In the genomic region with DNA sequence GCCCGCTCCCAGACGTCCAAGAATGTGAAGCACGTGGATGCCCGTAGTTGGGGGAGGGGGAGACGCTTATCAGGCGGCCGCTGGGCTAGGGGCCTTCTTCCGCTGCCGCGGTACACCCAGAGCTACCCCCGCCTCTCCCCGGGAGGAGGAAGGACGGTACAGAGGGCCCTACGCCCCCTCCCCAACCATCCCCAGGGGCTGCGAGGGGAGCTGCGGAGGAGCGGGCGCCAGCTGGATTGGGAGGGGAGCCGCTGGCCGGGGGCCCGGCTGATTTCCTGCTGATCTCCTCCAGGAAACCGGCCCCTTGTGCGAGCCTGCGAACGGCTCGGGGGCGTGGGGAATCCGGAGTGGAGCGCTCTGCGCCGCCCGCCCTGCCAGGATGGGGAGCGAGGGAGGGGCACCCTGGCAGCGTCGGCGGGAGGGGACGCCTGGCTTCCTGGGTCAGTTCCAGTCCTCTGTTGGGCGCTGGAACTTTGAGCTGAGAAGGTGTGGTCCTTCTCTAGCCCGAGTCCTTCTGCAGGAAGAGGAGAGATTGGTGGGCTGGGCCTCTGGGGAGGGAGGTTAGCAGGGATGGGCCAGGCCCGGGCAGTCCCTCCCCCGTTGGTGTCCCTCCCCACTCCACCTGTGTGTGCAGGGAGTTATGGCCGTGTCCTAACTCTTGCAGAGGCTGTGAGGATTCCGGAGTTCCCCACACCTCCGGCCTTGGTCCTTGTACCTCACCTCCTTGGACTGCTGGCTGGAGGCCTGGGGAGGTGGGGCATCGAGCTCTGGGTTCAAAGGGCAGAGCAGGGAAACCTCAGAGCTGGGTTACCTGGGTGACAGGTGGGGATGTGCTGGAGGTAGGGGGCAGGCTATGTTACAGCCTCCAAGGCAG, we compare ENCODE assay signal across 8 cellular contexts. TPM values are rescaled to one million over a fixed set of nuclear protein-coding genes. Genes with fewer than 3 reads are reported as not detected.
DNase-seq lines count a peak whose midpoint lies in the region; ATAC-seq lines count a peak whose summit lies in the region.

No MANE protein-coding gene starts in this region.

- H3K27me3 Mint-ChIP-seq in activated naive CD8-positive, alpha-beta T cell treated with anti-CD3 and anti-CD28 coated beads, Interleukin-2, amount 50 U/mL, for 24 hours = no peaks in the 10 kb centered on the region

- H3K23ac ChIP-seq in trophoblast cell (ENCODE audit: low read length) = no peak overlapping the region

- peak overlapping the region; percentile 89 for H3K4me2 ChIP-seq in trophoblast cell (ENCODE audit: low read length)

- peaks cover 72% of the 10 kb centered on the region for H3K4me1 Mint-ChIP-seq in activated naive CD8-positive, alpha-beta T cell treated with anti-CD3 and anti-CD28 coated beads, Interleukin-2, amount 50 U/mL, for 24 hours

- H3K4me1 ChIP-seq in trophoblast cell (ENCODE audit: control insufficient read depth in 1 of 2, insufficient read depth in 2 of 2, low read length in 2 of 2) = peaks cover 42 to 52% of the 10 kb centered on the region in 2 experiments

- peak overlapping the region; percentile 61 for H2BK12ac ChIP-seq in trophoblast cell (ENCODE audit: low read length)

- H3K4me3 Mint-ChIP-seq in activated naive CD8-positive, alpha-beta T cell treated with anti-CD3 and anti-CD28 coated beads, Interleukin-2, amount 50 U/mL, for 24 hours = peak overlapping the region; percentile 70

- peaks cover 18 to 19% of the 10 kb centered on the region in 2 experiments for H3K36me3 ChIP-seq in trophoblast cell (ENCODE audit: control insufficient read depth in 1 of 2, insufficient read depth in 2 of 2, low read length in 2 of 2)

- ATAC-seq in activated naive CD8-positive, alpha-beta T cell treated with anti-CD3 and anti-CD28 coated beads, Interleukin-2, amount 50 U/mL, for 24 hours = no peak
- ATAC-seq in left cardiac atrium (peak; percentile 8 to 20), GM21390 (IDR thresholded peaks at IDR 0.05; ENCODE audit: unreplicated experiment) (no peak), HG02642 (IDR thresholded peaks at IDR 0.05; ENCODE audit: poor library complexity, unreplicated experiment) (no peak)

- H4K12ac ChIP-seq in trophoblast cell (ENCODE audit: low read depth, low read length) = peak overlapping the region; percentile 11

- H3K27ac ChIP-seq in trophoblast cell (ENCODE audit: low read depth, low read length) = peak overlapping the region; percentile 82

- H3K9me3 ChIP-seq in trophoblast cell (ENCODE audit: insufficient read depth, low read depth, low read length) = no peaks in the 10 kb centered on the region

- peaks cover 30% of the 10 kb centered on the region for H3K79me1 ChIP-seq in trophoblast cell (ENCODE audit: low read length)

- peak overlapping the region; percentile 77 for H4K8ac ChIP-seq in trophoblast cell (ENCODE audit: low read depth, low read length)

- H3K4ac ChIP-seq in trophoblast cell (ENCODE audit: low read depth, low read length) = no peak overlapping the region

- peak overlapping the region; percentile 67 for H3K4me3 ChIP-seq in trophoblast cell (ENCODE audit: low read depth, low read length)

- peak overlapping the region; percentile 70 for H3K27ac Mint-ChIP-seq in activated naive CD8-positive, alpha-beta T cell treated with anti-CD3 and anti-CD28 coated beads, Interleukin-2, amount 50 U/mL, for 24 hours

- peak overlapping the region; percentile 71 for H3K9ac ChIP-seq in trophoblast cell (ENCODE audit: low read length)

- H3K14ac ChIP-seq in trophoblast cell (ENCODE audit: low read length) = peak overlapping the region; percentile 55

- peaks cover 7% of the 10 kb centered on the region for H3K36me3 Mint-ChIP-seq in activated naive CD8-positive, alpha-beta T cell treated with anti-CD3 and anti-CD28 coated beads, Interleukin-2, amount 50 U/mL, for 24 hours (ENCODE audit: low read depth)

- peak overlapping the region; percentile 47 for H2AK5ac ChIP-seq in trophoblast cell (ENCODE audit: low read length)

- peak overlapping the region; percentile 91 for H3K18ac ChIP-seq in trophoblast cell (ENCODE audit: low read length)

- no peaks in the 10 kb centered on the region for H3K9me3 Mint-ChIP-seq in activated naive CD8-positive, alpha-beta T cell treated with anti-CD3 and anti-CD28 coated beads, Interleukin-2, amount 50 U/mL, for 24 hours

- H4K91ac ChIP-seq in trophoblast cell (ENCODE audit: low read depth, low read length) = peak overlapping the region; percentile 80

- H2BK5ac ChIP-seq in trophoblast cell (ENCODE audit: low read depth, low read length, poor library complexity) = peak overlapping the region; percentile 49

- no peaks in the 10 kb centered on the region for H3K27me3 ChIP-seq in trophoblast cell (ENCODE audit: insufficient read depth, low read length)

- H3K79me2 ChIP-seq in trophoblast cell (ENCODE audit: control insufficient read depth, insufficient read depth, low read length, poor library complexity) = peaks cover 10% of the 10 kb centered on the region

- no CpG with 5 or more reads among the region's 45 CpGs for WGBS in trophoblast cell (ENCODE audit: extremely low coverage, insufficient coverage, insufficient read length)

- H2AFZ ChIP-seq in trophoblast cell (ENCODE audit: insufficient read depth, low read length, poor library complexity) = peak overlapping the region; percentile 53

- DNase-seq in D341Med (ENCODE audit: low spot score) (peak; percentile 80), NCI-H1092 (lab: John Stamatoyannopoulos, UW) (peak; percentile 47), left cardiac atrium (peak; percentile 87), trophoblast cell (peak; percentile 74 to 79)
- DNase-seq in activated naive CD8-positive, alpha-beta T cell treated with anti-CD3 and anti-CD28 coated beads, Interleukin-2, amount 50 U/mL, for 24 hours = peak; percentile 38
- DNase-seq in activated CD4-positive, CD25-positive, alpha-beta regulatory T cell treated with anti-CD3 and anti-CD28 coated beads, Interleukin-2, amount 50 U/mL, for 72 hours = no peak

- peak overlapping the region; percentile 91 for H2BK120ac ChIP-seq in trophoblast cell (ENCODE audit: insufficient read depth, low read length, poor library complexity)

- intact Hi-C loops in left cardiac atrium (cut with DNase I) = no loop called here

RNA-seq across cellular contexts. Expression of gene GJD3, which starts 19.1 kb away (rescaled TPM):
- total RNA-seq in left cardiac atrium = 1 to 10 TPM; 1.2 to 1.3 TPM
- polyA plus RNA-seq in trophoblast cell (2013) = 1.4 and 2.0 TPM in 2 replicates

RNA-seq across cellular contexts. Expression of gene RARA, which starts 36.4 kb away (rescaled TPM):
- 10 to 100 TPM; 23.3 to 43.8 TPM for total RNA-seq in left cardiac atrium
- 15.0 and 15.5 TPM in 2 replicates for polyA plus RNA-seq in trophoblast cell (2013)

RNA-seq across cellular contexts. Expression of gene CDC6, which starts 57.7 kb away (rescaled TPM):
- total RNA-seq in left cardiac atrium = 1 to 10 TPM; 1.3 to 1.9 TPM
- 90.5 and 96.3 TPM in 2 replicates for polyA plus RNA-seq in trophoblast cell (2013)

Comparison
In these comparisons a context has a peak if more than half of its experiments do, and no peak if none do; other contexts are left out.
1. ATAC-seq: peak in left cardiac atrium (2 of 2); none in activated naive CD8-positive, alpha-beta T cell treated with anti-CD3 and anti-CD28 coated beads, Interleukin-2, amount 50 U/mL, for 24 hours (single experiment), GM21390 (single experiment) and HG02642 (single experiment).